ENCODE assay signal across 25 cellular contexts in genomic region chr7:632831-633210, GRCh38.
"Had no signal": no experiment of that assay in that cellular context is flagged by ENCODE, and none has a peak within 500 bp of the region (broad histone marks: within the 10 kb centered on the region; RNA-seq: fewer than 3 reads in every experiment).

No MANE protein-coding gene starts in this region.

- H3K27ac Mint-ChIP-seq: activated CD8-positive, alpha-beta T cell treated with anti-CD3 and anti-CD28 coated beads for 36 hours; brain; T-cell had no signal

- H3K27me3 Mint-ChIP-seq: activated CD8-positive, alpha-beta T cell treated with anti-CD3 and anti-CD28 coated beads for 36 hours; brain; T-cell had no signal

- DNase-seq: activated CD4-positive, alpha-beta T cell treated with anti-CD3 and anti-CD28 coated beads for 4 hours; activated CD8-positive, alpha-beta memory T cell treated with anti-CD3 and anti-CD28 coated beads, Interleukin-2, amount 50 U/mL, for 48 hours; activated CD8-positive, alpha-beta T cell treated with anti-CD3 and anti-CD28 coated beads for 36 hours; activated gamma-delta T cell treated with Interleukin-2 at 50 U/mL for 16 hours; activated naive CD4-positive, alpha-beta T cell treated with anti-CD3 and anti-CD28 coated beads, Interleukin-2, amount 50 U/mL, for 16 hours; activated T-cell treated with anti-CD3 and anti-CD28 coated beads, Interleukin-2, amount 50 U/mL, for 4 hours; amygdala; KG1; NCI-H1092; NCI-H1417; NCI-H1930; NCI-H2171; NCI-H226; NCI-H510A; NCI-H526 treated with DMSO at 0.1 percent for 48 hours; NK-92 treated with Interleukin-12 subunit alpha and Interleukin-12 subunit beta, amount 100 ng/mL, for 24 hours; OCI-M1; RPMI8226; T-cell; T-helper 2 cell; T1000 had no signal

- H3K4me3 Mint-ChIP-seq: activated CD8-positive, alpha-beta T cell treated with anti-CD3 and anti-CD28 coated beads for 36 hours; activated T-cell treated with anti-CD3 and anti-CD28 coated beads, Interleukin-2, amount 50 U/mL, for 4 hours; brain; T-cell had no signal

- ATAC-seq: activated CD8-positive, alpha-beta T cell treated with anti-CD3 and anti-CD28 coated beads for 36 hours; activated T-cell treated with anti-CD3 and anti-CD28 coated beads, Interleukin-2, amount 50 U/mL, for 4 hours; Panc1; Right ventricle myocardium inferior; T-cell had no signal

- H3K4me3 ChIP-seq: SK-N-MC had no signal

- H3K4me1 Mint-ChIP-seq: brain had no signal

- H3K9me3 Mint-ChIP-seq: activated CD8-positive, alpha-beta T cell treated with anti-CD3 and anti-CD28 coated beads for 36 hours; activated T-cell treated with anti-CD3 and anti-CD28 coated beads, Interleukin-2, amount 50 U/mL, for 4 hours; T-cell had no signal

- H3K27ac ChIP-seq: SK-N-MC had no signal
